Comparison of ENCODE assay signal across 20 cellular contexts in the genomic region with DNA sequence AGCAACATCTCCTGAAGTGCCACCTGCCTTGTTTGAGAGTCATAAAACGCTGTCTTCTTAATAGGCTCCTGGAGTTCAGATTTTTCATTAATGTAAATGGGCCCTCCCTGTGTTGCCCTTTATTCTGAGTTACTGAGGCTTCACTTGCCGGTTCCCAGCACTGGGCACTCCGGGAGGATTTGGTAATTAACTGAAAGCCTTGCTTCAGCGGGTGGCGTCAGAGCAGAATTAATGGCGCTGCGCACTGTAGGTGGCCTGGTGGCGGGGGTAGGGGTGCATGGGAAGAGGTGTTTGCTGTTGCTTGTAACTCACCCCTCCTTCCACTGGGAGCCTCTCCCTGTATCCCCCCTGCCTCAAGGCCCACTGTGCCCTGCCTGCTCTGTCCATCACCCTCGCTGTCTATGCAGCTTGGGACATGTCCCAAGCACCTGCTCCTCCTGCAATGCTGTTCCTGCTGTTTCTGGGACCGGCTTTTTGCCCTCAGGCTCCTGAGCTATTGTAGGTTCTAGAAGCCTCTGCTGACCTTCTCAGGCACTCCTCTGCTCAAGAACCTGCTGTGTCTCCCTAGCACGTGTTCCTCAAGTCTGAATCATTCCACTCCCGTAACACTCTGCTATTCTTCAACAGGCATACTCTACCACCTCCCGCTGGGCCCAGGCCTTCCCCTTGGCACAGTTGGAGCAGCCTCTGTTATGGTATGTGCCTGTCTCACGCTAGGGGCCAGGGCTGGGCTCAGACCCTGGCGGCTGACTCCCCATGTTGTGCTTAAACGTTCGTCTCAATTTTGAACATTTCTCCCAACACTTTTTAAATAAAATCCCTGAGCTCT. TPM values are rescaled to one million over a fixed set of nuclear protein-coding genes. Genes with fewer than 3 reads are reported as not detected.
DNase-seq lines count a peak whose midpoint lies in the region; ATAC-seq and TF ChIP-seq lines count a peak whose summit lies in the region.
"Had no signal": no experiment of that assay in that cellular context is flagged by ENCODE, and none has a peak within 500 bp of the region (broad histone marks: within the 10 kb centered on the region; RNA-seq: fewer than 3 reads in every experiment).

No MANE protein-coding gene starts in this region.

- DNase-seq in Daoy (ENCODE audit: low read depth) (peak; percentile 59), MG63 (peak; percentile 56), epithelial cell of proximal tubule (ENCODE audit: low read depth) (no peak), osteoblast (ENCODE audit: insufficient read length, low spot score, missing footprints) (peak; percentile 10), GF-D8 (lab: John Stamatoyannopoulos, UW) (no peak)
- no peak for DNase-seq in activated T-helper 1 cell treated with anti-CD3 and anti-CD28 coated beads, Interleukin-12 subunit alpha, Interleukin-12 subunit beta, Interleukin-2, Interleukin-4 antibody, amounts not matched to agents 30 ng/mL and 10 ng/mL and 1 ng/mL, durations not matched to agents 14 hours and 24 hours and 36 hours (ENCODE audit: low spot score)
- DNase-seq: activated CD4-positive, alpha-beta T cell treated with anti-CD3 and anti-CD28 coated beads for 36 hours; activated gamma-delta T cell treated with Interleukin-2 at 50 U/mL for 16 hours; body of pancreas; DND-41; H7; heart right ventricle; NCI-H1092 treated with DMSO at 0.1 percent for 48 hours; NCI-H2081 treated with DMSO at 0.1 percent for 48 hours; NCI-H524 had no signal

- no peak overlapping the region for H3K4me3 ChIP-seq in MG63
- H3K4me3 ChIP-seq in epithelial cell of proximal tubule (ENCODE audit: low read depth, low read length): no peak overlapping the region
- H3K4me3 ChIP-seq in osteoblast (ENCODE audit: insufficient read depth, low read length): no peak overlapping the region
- H3K4me3 ChIP-seq: BLaER1 treated with 17β-estradiol and CSF1 and Interleukin-3, amounts not matched to agents 10 nM and 100 nM; body of pancreas; heart right ventricle; prostate gland had no signal

- no peaks in the 10 kb centered on the region for H3K36me3 Mint-ChIP-seq in activated T-helper 1 cell treated with anti-CD3 and anti-CD28 coated beads, Interleukin-12 subunit alpha, Interleukin-12 subunit beta, Interleukin-2, Interleukin-4 antibody, amounts not matched to agents 30 ng/mL and 10 ng/mL and 1 ng/mL, durations not matched to agents 14 hours and 24 hours and 36 hours (ENCODE audit: low read depth)

- ATAC-seq in HG03571 (IDR thresholded peaks at IDR 0.05; ENCODE audit: unreplicated experiment): no peak
- ATAC-seq: activated CD4-positive, alpha-beta T cell treated with anti-CD3 and anti-CD28 coated beads for 36 hours; body of pancreas; heart right ventricle; HepG2; left lobe of liver had no signal

- H2AFZ ChIP-seq in osteoblast (ENCODE audit: low read length): no peak overlapping the region

- TF ChIP-seq CTCF in epithelial cell of proximal tubule (conservative IDR thresholded peaks at IDR 0.05; ENCODE audit: low read depth, low read length) (peak; percentile 23), osteoblast (IDR thresholded peaks at IDR 0.05; ENCODE audit: extremely low read depth, low read depth, low read length) (no peak)

- no peak overlapping the region for H3K27ac Mint-ChIP-seq in activated T-helper 1 cell treated with anti-CD3 and anti-CD28 coated beads, Interleukin-12 subunit alpha, Interleukin-12 subunit beta, Interleukin-2, Interleukin-4 antibody, amounts not matched to agents 30 ng/mL and 10 ng/mL and 1 ng/mL, durations not matched to agents 14 hours and 24 hours and 36 hours
- H3K27ac Mint-ChIP-seq: activated CD4-positive, alpha-beta T cell treated with anti-CD3 and anti-CD28 coated beads for 36 hours had no signal

- no peaks in the 10 kb centered on the region for H3K4me1 Mint-ChIP-seq in activated T-helper 1 cell treated with anti-CD3 and anti-CD28 coated beads, Interleukin-12 subunit alpha, Interleukin-12 subunit beta, Interleukin-2, Interleukin-4 antibody, amounts not matched to agents 30 ng/mL and 10 ng/mL and 1 ng/mL, durations not matched to agents 14 hours and 24 hours and 36 hours (ENCODE audit: low read depth)
- H3K4me1 Mint-ChIP-seq: activated CD4-positive, alpha-beta T cell treated with anti-CD3 and anti-CD28 coated beads for 36 hours had no signal

- H3K4me2 ChIP-seq in osteoblast (ENCODE audit: insufficient read depth, low read length): no peak overlapping the region
- H3K4me2 ChIP-seq: BLaER1 treated with 17β-estradiol and CSF1 and Interleukin-3, amounts not matched to agents 10 nM and 100 nM had no signal

- peaks cover 11% of the 10 kb centered on the region for H3K9me3 ChIP-seq in MG63
- peaks cover 3% of the 10 kb centered on the region for H3K9me3 ChIP-seq in osteoblast (ENCODE audit: low read depth, low read length)
- H3K9me3 ChIP-seq: prostate gland had no signal

- no peaks in the 10 kb centered on the region for H3K79me2 ChIP-seq in osteoblast (ENCODE audit: insufficient read depth, low read length)

- no peak overlapping the region for H3K4me3 Mint-ChIP-seq in activated T-helper 1 cell treated with anti-CD3 and anti-CD28 coated beads, Interleukin-12 subunit alpha, Interleukin-12 subunit beta, Interleukin-2, Interleukin-4 antibody, amounts not matched to agents 30 ng/mL and 10 ng/mL and 1 ng/mL, durations not matched to agents 14 hours and 24 hours and 36 hours
- H3K4me3 Mint-ChIP-seq: activated CD4-positive, alpha-beta T cell treated with anti-CD3 and anti-CD28 coated beads for 36 hours had no signal

- H3K27me3 ChIP-seq in MG63 (no peaks in the 10 kb centered on the region), osteoblast (ENCODE audit: insufficient read depth, low read length) (no peaks in the 10 kb centered on the region)
- H3K27me3 ChIP-seq: BLaER1 treated with 17β-estradiol and CSF1 and Interleukin-3, amounts not matched to agents 10 nM and 100 nM; body of pancreas had no signal

- intact Hi-C loops in activated T-helper 1 cell treated with anti-CD3 and anti-CD28 coated beads, Interleukin-12 subunit alpha, Interleukin-12 subunit beta, Interleukin-2, Interleukin-4 antibody, amounts not matched to agents 30 ng/mL and 10 ng/mL and 1 ng/mL, durations not matched to agents 14 hours and 24 hours and 36 hours (cut with micrococcal nuclease): no loop called here

- peaks cover 11% of the 10 kb centered on the region for H3K9me3 Mint-ChIP-seq in activated T-helper 1 cell treated with anti-CD3 and anti-CD28 coated beads, Interleukin-12 subunit alpha, Interleukin-12 subunit beta, Interleukin-2, Interleukin-4 antibody, amounts not matched to agents 30 ng/mL and 10 ng/mL and 1 ng/mL, durations not matched to agents 14 hours and 24 hours and 36 hours

- H3K36me3 ChIP-seq in MG63 (no peaks in the 10 kb centered on the region), osteoblast (ENCODE audit: insufficient read depth, low read length) (no peaks in the 10 kb centered on the region)
- H3K36me3 ChIP-seq: BLaER1 treated with 17β-estradiol and CSF1 and Interleukin-3, amounts not matched to agents 10 nM and 100 nM; heart right ventricle; prostate gland had no signal

- no peaks in the 10 kb centered on the region for H4K20me1 ChIP-seq in osteoblast (ENCODE audit: insufficient read depth, low read length)
- H4K20me1 ChIP-seq: BLaER1 treated with 17β-estradiol and CSF1 and Interleukin-3, amounts not matched to agents 10 nM and 100 nM had no signal

- no peak overlapping the region for H3K27ac ChIP-seq in osteoblast (ENCODE audit: low read depth, low read length)
- H3K27ac ChIP-seq: BLaER1 treated with 17β-estradiol and CSF1 and Interleukin-3, amounts not matched to agents 10 nM and 100 nM; heart right ventricle; prostate gland had no signal

- H3K4me1 ChIP-seq in osteoblast (ENCODE audit: insufficient read depth, low read length): no peaks in the 10 kb centered on the region
- H3K4me1 ChIP-seq: BLaER1 treated with 17β-estradiol and CSF1 and Interleukin-3, amounts not matched to agents 10 nM and 100 nM; body of pancreas; heart right ventricle; prostate gland had no signal

- H3K27me3 Mint-ChIP-seq in activated T-helper 1 cell treated with anti-CD3 and anti-CD28 coated beads, Interleukin-12 subunit alpha, Interleukin-12 subunit beta, Interleukin-2, Interleukin-4 antibody, amounts not matched to agents 30 ng/mL and 10 ng/mL and 1 ng/mL, durations not matched to agents 14 hours and 24 hours and 36 hours (ENCODE audit: insufficient read depth): peaks cover 4% of the 10 kb centered on the region

RNA-seq across cellular contexts. Expression of a gene that starts 24.4 kb away (rescaled TPM):
- 4.6 and 28.2 TPM in 2 replicates for total RNA-seq in Daoy (2014; rRNA removed; shearing (Covaris generic))
- total RNA-seq in MG63 (2014; rRNA removed; shearing (Covaris generic); ENCODE audit: low replicate concordance): not detected in 2 replicates
- total RNA-seq in epithelial cell of proximal tubule: 18.9 and 38.1 TPM in 2 replicates
- 0.29 and 0.36 TPM in 2 replicates for total RNA-seq in osteoblast
- total RNA-seq in activated T-helper 1 cell treated with anti-CD3 and anti-CD28 coated beads, Interleukin-12 subunit alpha, Interleukin-12 subunit beta, Interleukin-2, Interleukin-4 antibody, amounts not matched to agents 30 ng/mL and 10 ng/mL and 1 ng/mL, durations not matched to agents 14 hours and 24 hours and 36 hours: 0.61 and 1.4 TPM in 2 replicates

Comparison
In these comparisons a context has a peak if more than half of its experiments do, and no peak if none do; other contexts are left out.
1. DNase-seq: peak in Daoy (single experiment), MG63 (single experiment) and osteoblast (single experiment); none in epithelial cell of proximal tubule (single experiment), GF-D8 (single experiment) and activated T-helper 1 cell treated with anti-CD3 and anti-CD28 coated beads, Interleukin-12 subunit alpha, Interleukin-12 subunit beta, Interleukin-2, Interleukin-4 antibody, amounts not matched to agents 30 ng/mL and 10 ng/mL and 1 ng/mL, durations not matched to agents 14 hours and 24 hours and 36 hours (single experiment).